In the genomic region with DNA sequence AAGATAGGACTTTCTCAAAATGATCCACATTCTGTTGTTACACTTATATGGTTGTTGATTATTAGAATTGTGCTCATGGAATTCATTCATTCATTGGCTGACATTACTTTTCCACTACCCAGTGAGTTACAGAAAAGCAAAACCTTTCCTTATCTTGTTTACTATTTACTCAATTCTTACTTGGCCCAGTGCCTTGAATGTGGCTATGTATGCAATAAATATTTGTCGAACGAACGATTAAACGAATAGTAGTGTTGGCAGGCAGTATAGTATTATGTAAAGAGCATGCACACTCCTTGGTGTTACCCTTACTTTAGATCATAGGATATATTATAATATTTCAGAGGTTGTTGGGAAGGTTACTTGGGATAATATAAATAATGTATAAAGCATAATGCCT, we compare ENCODE assay signal across 17 cellular contexts. TPM values are rescaled to one million over a fixed set of nuclear protein-coding genes. Genes with fewer than 3 reads are reported as not detected.
A peak's percentile ranks its signal among the peaks of the same experiment; 100 is the strongest.
DNase-seq lines count a peak whose midpoint lies in the region; ATAC-seq, FAIRE-seq and TF ChIP-seq lines count a peak whose summit lies in the region.
"Had no signal": no experiment of that assay in that cellular context is flagged by ENCODE, and none has a peak within 500 bp of the region (broad histone marks: within the 10 kb centered on the region; RNA-seq: fewer than 3 reads in every experiment).

No MANE protein-coding gene starts in this region.

- TF ChIP-seq CTCF in PC-3 (conservative IDR thresholded peaks at IDR 0.05; ENCODE audit: low read depth, low read length): no peak

- H3K4me1 Mint-ChIP-seq in activated naive CD8-positive, alpha-beta T cell (ENCODE audit: low read depth): peaks cover 46% of the 10 kb centered on the region
- H3K4me1 Mint-ChIP-seq in activated naive CD8-positive, alpha-beta T cell treated with anti-CD3 and anti-CD28 coated beads for 36 hours: peaks cover 30% of the 10 kb centered on the region

- no peaks in the 10 kb centered on the region for H3K9me3 Mint-ChIP-seq in activated naive CD8-positive, alpha-beta T cell (ENCODE audit: low read depth)
- H3K9me3 Mint-ChIP-seq in activated naive CD8-positive, alpha-beta T cell treated with anti-CD3 and anti-CD28 coated beads for 36 hours: peaks cover 9% of the 10 kb centered on the region

- BruUV-seq in PC-3 (replicated peaks; lab: Mats Ljungman, UMichigan): no TSS peak

- H3K4me3 ChIP-seq in PC-3 (ENCODE audit: low read length): no peak overlapping the region
- H3K4me3 ChIP-seq: GM12878, HAP-1 had no signal

- no peaks in the 10 kb centered on the region for H3K4me1 ChIP-seq in PC-3 (ENCODE audit: insufficient read depth, low read length)
- H3K4me1 ChIP-seq: BE2C, HAP-1 had no signal

- peaks cover 11% of the 10 kb centered on the region for H3K36me3 ChIP-seq in PC-3 (ENCODE audit: low read depth, low read length)

- DNase-seq in activated naive CD8-positive, alpha-beta T cell treated with anti-CD3 and anti-CD28 coated beads for 36 hours: no peak
- DNase-seq in H54 (ENCODE audit: insufficient read length, low spot score) (no peak), PC-3 (peak; percentile 6), amniotic epithelial cell (ENCODE audit: low read depth) (peak; percentile 27), putamen (ENCODE audit: low spot score) (no peak), NCI-H1417 (lab: John Stamatoyannopoulos, UW) (no peak)
- no peak for DNase-seq in activated naive CD4-positive, alpha-beta T cell (lab: John Stamatoyannopoulos, UW)
- DNase-seq: ACHN; BE2C; CD4-positive, alpha-beta memory T cell; DMS79; GOT3 had no signal

- CTCF ChIA-PET in PC-3 (lab: Charles Lee): no interaction called here

- H3K27ac Mint-ChIP-seq in activated naive CD8-positive, alpha-beta T cell: peak overlapping the region; percentile 43
- no peak overlapping the region for H3K27ac Mint-ChIP-seq in activated naive CD8-positive, alpha-beta T cell treated with anti-CD3 and anti-CD28 coated beads for 36 hours

- no peaks in the 10 kb centered on the region for H3K9me3 ChIP-seq in PC-3 (ENCODE audit: low read length)
- H3K9me3 ChIP-seq: BE2C, HAP-1 had no signal

- peak; percentile 52 for FAIRE-seq in H54 (lab: Jason Lieb, UNC)
- FAIRE-seq: GM12878, GM18507 had no signal

- H3K9ac ChIP-seq in PC-3 (ENCODE audit: low read length): no peak overlapping the region

- H3K9me2 ChIP-seq in PC-3 (replicated peaks; ENCODE audit: low read length): no peaks in the 10 kb centered on the region

- no peak overlapping the region for H2AFZ ChIP-seq in PC-3 (ENCODE audit: low read length)

- H4K20me1 ChIP-seq in PC-3 (ENCODE audit: low read length): peaks cover 17% of the 10 kb centered on the region

- no peak overlapping the region for H3K4me3 Mint-ChIP-seq in activated naive CD8-positive, alpha-beta T cell
- no peak overlapping the region for H3K4me3 Mint-ChIP-seq in activated naive CD8-positive, alpha-beta T cell treated with anti-CD3 and anti-CD28 coated beads for 36 hours
- H3K4me3 Mint-ChIP-seq: CD4-positive, alpha-beta memory T cell had no signal

- no peaks in the 10 kb centered on the region for H3K27me3 ChIP-seq in PC-3 (ENCODE audit: low read length)
- H3K27me3 ChIP-seq: BE2C had no signal

- ATAC-seq in PC-3: no peak; the same call in 1 of the 2 replicates
- ATAC-seq: GM12878 had no signal

- peaks cover 63% of the 10 kb centered on the region for H3K79me2 ChIP-seq in PC-3 (ENCODE audit: low read length)

- no peaks in the 10 kb centered on the region for H3K36me3 Mint-ChIP-seq in activated naive CD8-positive, alpha-beta T cell
- peaks cover 43% of the 10 kb centered on the region for H3K36me3 Mint-ChIP-seq in activated naive CD8-positive, alpha-beta T cell treated with anti-CD3 and anti-CD28 coated beads for 36 hours

- no peak overlapping the region for H3K27ac ChIP-seq in PC-3 (ENCODE audit: low read length)
- H3K27ac ChIP-seq: C4-2B had no signal

- H3K27me3 Mint-ChIP-seq in activated naive CD8-positive, alpha-beta T cell: no peaks in the 10 kb centered on the region
- H3K27me3 Mint-ChIP-seq in activated naive CD8-positive, alpha-beta T cell treated with anti-CD3 and anti-CD28 coated beads for 36 hours: no peaks in the 10 kb centered on the region
- H3K27me3 Mint-ChIP-seq: CD4-positive, alpha-beta memory T cell had no signal

- no peaks in the 10 kb centered on the region for H3F3A ChIP-seq in PC-3 (ENCODE audit: low read length, unreplicated experiment)

- no peak for TF ChIP-seq POLR2A in H54 (IDR thresholded peaks at IDR 0.05; ENCODE audit: low read depth, low read length)

- intact Hi-C loops in PC-3 (cut with micrococcal nuclease): no loop called here

- POLR2A ChIA-PET in PC-3 (lab: Charles Lee; ENCODE audit: unreplicated experiment): no interaction called here

- H3K4me2 ChIP-seq in PC-3 (ENCODE audit: low read length): no peak overlapping the region

RNA-seq across cellular contexts. Expression of gene CTDSPL2, which starts 31.0 kb away (rescaled TPM):
- 10 to 100 TPM; 79.9 to 85.4 TPM for total RNA-seq in activated naive CD8-positive, alpha-beta T cell treated with anti-CD3 and anti-CD28 coated beads for 36 hours
- 49.2 and 98.0 TPM in 2 replicates for total RNA-seq in PC-3 (2014; rRNA removed)

Comparison
In these comparisons a context has a peak if more than half of its experiments do, and no peak if none do; other contexts are left out.
1. DNase-seq: peak in PC-3 (single experiment) and amniotic epithelial cell (single experiment); none in activated naive CD8-positive, alpha-beta T cell treated with anti-CD3 and anti-CD28 coated beads for 36 hours (single experiment), H54 (single experiment), putamen (single experiment), NCI-H1417 (0 of 3) and activated naive CD4-positive, alpha-beta T cell (0 of 4).